ENCODE assay signal across 1 cellular context in genomic region chr9:109989296-109989695, GRCh38.
TF ChIP-seq lines count a peak whose summit lies in the region.

No MANE protein-coding gene starts in this region.

TF ChIP-seq in IMR-90, 13 proteins besides CTCF, POLR2A, EP300 and RAD21 (continued from another document):
- TF ChIP-seq ELK1 (IDR thresholded peaks at IDR 0.05; ENCODE audit: borderline replicate concordance, low read depth, low read length) = no peak
- no peak for TF ChIP-seq MXI1 (IDR thresholded peaks at IDR 0.05; ENCODE audit: borderline replicate concordance, low read depth, low read length)
- no peak for TF ChIP-seq NFE2L2 (IDR thresholded peaks at IDR 0.05; ENCODE audit: low read depth, low read length)
- TF ChIP-seq CEBPB (IDR thresholded peaks at IDR 0.05; ENCODE audit: low read depth, low read length) = no peak
- TF ChIP-seq MAZ (IDR thresholded peaks at IDR 0.05; ENCODE audit: borderline replicate concordance, low read depth, low read length) = no peak
- no peak for TF ChIP-seq USF2 (IDR thresholded peaks at IDR 0.05; ENCODE audit: low read depth, low read length)
- no peak for TF ChIP-seq FOS (IDR thresholded peaks at IDR 0.05; ENCODE audit: low read depth, low read length)
